In genomic region chr1:201023517-201023902, GRCh38 we compare ENCODE assay signal across 8 cellular contexts. TPM values are rescaled to one million over a fixed set of nuclear protein-coding genes. Genes with fewer than 3 reads are reported as not detected.
DNase-seq lines count a peak whose midpoint lies in the region; ATAC-seq and TF ChIP-seq lines count a peak whose summit lies in the region.

KIF21B (minus strand) TSS chr1:201023714; CDS start chr1:201023383, 331 bp downstream.

- H3K4me3 ChIP-seq in gastroesophageal sphincter (peak within 1 kb of the TSS; percentile 49 to 68), thoracic aorta (peak within 1 kb of the TSS; percentile 81)

- H3K27ac ChIP-seq in RWPE1 = no peak within 1 kb of the TSS
- peak within 1 kb of the TSS in 3 of 4 donors; percentile 28 to 72 (median 58) for H3K27ac ChIP-seq in gastroesophageal sphincter
- H3K27ac ChIP-seq in thoracic aorta = no peak within 1 kb of the TSS

- TF ChIP-seq CTCF in RWPE1 (conservative IDR thresholded peaks at IDR 0.05; ENCODE audit: low read depth) = no peak
- TF ChIP-seq CTCF in gastroesophageal sphincter (IDR thresholded peaks at IDR 0.05) = no peak
- no peak for TF ChIP-seq CTCF in thoracic aorta (IDR thresholded peaks at IDR 0.05)

- peaks cover 49 to 63% (median 60%) of the 10 kb centered on the region in 3 donors for H3K4me1 Mint-ChIP-seq in IgD-negative memory B cell

- H3K27ac Mint-ChIP-seq in IgD-negative memory B cell = peak within 1 kb of the TSS; percentile 93 to 97 (median 96)

- H3K9me3 ChIP-seq in gastroesophageal sphincter (no peaks in the 10 kb centered on the region), thoracic aorta (no peaks in the 10 kb centered on the region)

- TF ChIP-seq EP300 in gastroesophageal sphincter (IDR thresholded peaks at IDR 0.05) = no peak

- DNase-seq in DMS114 treated with DMSO at 0.1 percent for 48 hours (lab: John Stamatoyannopoulos, UW; ENCODE audit: unreplicated experiment) (peak; percentile 49), RWPE1 (ENCODE audit: low spot score) (peak; percentile 93), occipital lobe (lab: John Stamatoyannopoulos, UW) (peak; percentile 74), thoracic aorta (ENCODE audit: low spot score) (peak; percentile 27)
- peak; percentile 89 for DNase-seq in activated T-helper 9 cell treated with anti-CD3 and anti-CD28 coated beads, Interleukin-2, amount 50 U/mL, for 16 hours (ENCODE audit: low read depth)

- H3K4me3 Mint-ChIP-seq in IgD-negative memory B cell = peak within 1 kb of the TSS; percentile 95 to 98 (median 97)

- ATAC-seq in GM21515 (IDR thresholded peaks at IDR 0.05; ENCODE audit: unreplicated experiment) = peak; percentile 64
- ATAC-seq in gastroesophageal sphincter = peak; percentile 86
- ATAC-seq in thoracic aorta (ENCODE audit: insufficient number of reproducible peaks, low FRiP score, low read depth) = no peak

- H3K36me3 ChIP-seq in gastroesophageal sphincter = no peaks in the 10 kb centered on the region
- H3K36me3 ChIP-seq in thoracic aorta = no peaks in the 10 kb centered on the region

- H3K27me3 Mint-ChIP-seq in IgD-negative memory B cell = peaks cover 1% of the 10 kb centered on the region

- H3K27me3 ChIP-seq in gastroesophageal sphincter (peaks cover 11% of the 10 kb centered on the region), thoracic aorta (replicated peaks; ENCODE audit: insufficient read depth) (no peaks in the 10 kb centered on the region)

- CTCF ChIA-PET in RWPE1 (lab: Yijun Ruan, JAX) = interaction anchor here (0.6 to 3.7 kb wide), 9 partner anchors 18 to 147 kb away, joined by 3 to 24 read pairs (median 4); no protein-coding TSS in a partner anchor

- H3K9me3 Mint-ChIP-seq in IgD-negative memory B cell = no peaks in the 10 kb centered on the region

- POLR2A ChIA-PET in RWPE1 (lab: Yijun Ruan, JAX; ENCODE audit: low non-redundant PET) = no interaction called here

- TF ChIP-seq POLR2A in gastroesophageal sphincter (IDR thresholded peaks at IDR 0.05) = peak in 1 of 2 donors; percentile 9

- H3K36me3 Mint-ChIP-seq in IgD-negative memory B cell = no peaks in the 10 kb centered on the region

- peaks cover 0 to 72% (median 20%) of the 10 kb centered on the region in 3 donors for H3K4me1 ChIP-seq in gastroesophageal sphincter
- peaks cover 14 to 35% of the 10 kb centered on the region in 2 donors for H3K4me1 ChIP-seq in thoracic aorta (ENCODE audit: control insufficient read depth in 1 of 2, low read depth in 2 of 2)

- no CpG with 5 or more reads among the region's 53 CpGs for WGBS in gastroesophageal sphincter (ENCODE audit: low coverage in 1 of 2), 2 donors

RNA-seq across cellular contexts. Expression of gene KIF21B, which starts in this region (rescaled TPM):
- polyA plus RNA-seq in IgD-negative memory B cell = 5.6 TPM
- total RNA-seq in gastroesophageal sphincter (1 to 10 TPM; 1.2 to 1.9 (median 1.6) TPM), occipital lobe (165 TPM), thoracic aorta (1 to 10 TPM; 4.2 to 4.7 TPM)

Comparison
In these comparisons a context has a peak if more than half of its experiments do, and no peak if none do; other contexts are left out.
1. RNA of gene KIF21B (total RNA-seq): 165 TPM in occipital lobe (single experiment); 4.2 to 4.7 TPM in thoracic aorta and 1.2 to 1.9 TPM in gastroesophageal sphincter; every median in the first group is over 10 times any median in the second.
2. DNase-seq: peak in every context shown above with its lines; median percentile 93 in RWPE1; 89 in activated T-helper 9 cell treated with anti-CD3 and anti-CD28 coated beads, Interleukin-2, amount 50 U/mL, for 16 hours; 74 in occipital lobe; 49 in DMS114 treated with DMSO at 0.1 percent for 48 hours; 27 in thoracic aorta.
3. H3K27ac ChIP-seq: peak in gastroesophageal sphincter (3 of 4); none in RWPE1 (single experiment) and thoracic aorta (0 of 2).